1 cellular context compared by ENCODE assay signal in the genomic region with DNA sequence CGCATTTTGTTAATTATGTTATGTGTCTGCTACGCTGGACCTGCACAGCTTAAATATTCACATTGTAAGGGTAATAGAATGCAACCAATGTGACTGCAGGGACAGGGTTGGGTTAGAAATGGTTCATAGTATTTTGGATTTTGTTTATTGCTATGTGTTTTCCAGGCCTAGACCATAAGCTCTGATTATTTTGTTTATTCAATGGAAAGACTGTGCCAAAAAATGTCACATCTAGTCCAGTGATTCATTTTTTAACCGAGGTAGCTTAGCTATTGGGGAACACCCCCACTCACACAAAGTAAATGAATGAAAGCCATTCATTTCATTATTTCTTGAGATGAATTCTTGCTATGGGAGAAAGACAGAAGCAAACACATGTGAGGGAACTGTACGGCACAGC.
TF ChIP-seq lines count a peak whose summit lies in the region.

No MANE protein-coding gene starts in this region.

TF ChIP-seq in IMR-90, 13 proteins besides CTCF, POLR2A, EP300 and RAD21:
- TF ChIP-seq MAFK (IDR thresholded peaks at IDR 0.05; ENCODE audit: low read depth, low read length) (no peak), NFE2L2 (IDR thresholded peaks at IDR 0.05; ENCODE audit: low read depth, low read length) (no peak), RFX5 (IDR thresholded peaks at IDR 0.05; ENCODE audit: low read depth, low read length) (no peak), CHD1 (IDR thresholded peaks at IDR 0.05; ENCODE audit: low read depth, low read length) (no peak), FOS (IDR thresholded peaks at IDR 0.05; ENCODE audit: low read depth, low read length) (no peak), BHLHE40 (IDR thresholded peaks at IDR 0.05; ENCODE audit: low read depth, low read length) (no peak)
